9 cellular contexts compared by ENCODE assay signal in genomic region chr2:237723613-237724012, GRCh38.
DNase-seq lines count a peak whose midpoint lies in the region; ATAC-seq and TF ChIP-seq lines count a peak whose summit lies in the region.
"Had no signal": no experiment of that assay in that cellular context is flagged by ENCODE, and none has a peak within 500 bp of the region (broad histone marks: within the 10 kb centered on the region; RNA-seq: fewer than 3 reads in every experiment).

No MANE protein-coding gene starts in this region.

- no peak overlapping the region for H3K4me3 ChIP-seq in CD8-positive, alpha-beta T cell (ENCODE audit: low read depth, low read length)
- H3K4me3 ChIP-seq in spleen: no peak overlapping the region
- H3K4me3 ChIP-seq: right lobe of liver had no signal

- POLR2A ChIA-PET in CD8-positive, alpha-beta T cell (lab: Charles Lee): no interaction called here

- H3K27me3 Mint-ChIP-seq in CD8-positive, alpha-beta T cell (ENCODE audit: low read depth): no peaks in the 10 kb centered on the region
- H3K27me3 Mint-ChIP-seq in neural crest cell (ENCODE audit: low read depth): no peaks in the 10 kb centered on the region

- peaks cover 65% of the 10 kb centered on the region for H3K4me1 Mint-ChIP-seq in CD8-positive, alpha-beta T cell (ENCODE audit: low read depth)
- peaks cover 18% of the 10 kb centered on the region for H3K4me1 Mint-ChIP-seq in neural crest cell

- H3K4me1 ChIP-seq in CD8-positive, alpha-beta T cell (ENCODE audit: insufficient read depth, low read length): peaks cover 9% of the 10 kb centered on the region
- peaks cover 21 to 87% (median 68%) of the 10 kb centered on the region in 6 donors for H3K4me1 ChIP-seq in spleen

- CTCF ChIA-PET in CD8-positive, alpha-beta T cell (lab: Charles Lee): interaction anchor here (2.6 to 5.1 kb wide), 2 partner anchors 21 to 51 kb away, joined by 10 to 16 read pairs; no protein-coding TSS in a partner anchor

- no peaks in the 10 kb centered on the region for H3K27me3 ChIP-seq in CD8-positive, alpha-beta T cell (ENCODE audit: insufficient read depth, low read length)
- no peaks in the 10 kb centered on the region for H3K27me3 ChIP-seq in spleen (replicated peaks in 1 of 7)
- H3K27me3 ChIP-seq: right lobe of liver had no signal

- H3K4me3 Mint-ChIP-seq in CD8-positive, alpha-beta T cell: no peak overlapping the region
- H3K4me3 Mint-ChIP-seq in neural crest cell: no peak overlapping the region

- intact Hi-C loops in CD8-positive, alpha-beta T cell (cut with DNase I, micrococcal nuclease): no loop called here
- intact Hi-C loops in spleen (cut with DNase I; ENCODE audit: low total_unique reads): no loop called here

- no peak for TF ChIP-seq POLR2A in spleen (IDR thresholded peaks at IDR 0.05)

- ATAC-seq in CD8-positive, alpha-beta T cell: peak; percentile 59
- peak; percentile 78 for ATAC-seq in GM21423 (IDR thresholded peaks at IDR 0.05; ENCODE audit: unreplicated experiment)

- H3K9me3 ChIP-seq in CD8-positive, alpha-beta T cell (ENCODE audit: low read length): no peaks in the 10 kb centered on the region
- no peaks in the 10 kb centered on the region for H3K9me3 ChIP-seq in spleen
- H3K9me3 ChIP-seq: right lobe of liver had no signal

- no peak overlapping the region for H3K27ac ChIP-seq in CD8-positive, alpha-beta T cell (ENCODE audit: low read depth, low read length)
- peak overlapping the region in 3 of 8 donors; percentile 5 to 49 (median 24) for H3K27ac ChIP-seq in spleen
- H3K27ac ChIP-seq: right lobe of liver had no signal

- TF ChIP-seq CTCF in CD8-positive, alpha-beta T cell (IDR thresholded peaks at IDR 0.05): no peak
- no peak for TF ChIP-seq CTCF in neural crest cell (conservative IDR thresholded peaks at IDR 0.05)
- no peak for TF ChIP-seq CTCF in spleen (IDR thresholded peaks at IDR 0.05 in 8 of 11, conservative IDR thresholded peaks at IDR 0.05 in 3 of 11)

- peaks cover 62% of the 10 kb centered on the region for H3K36me3 Mint-ChIP-seq in CD8-positive, alpha-beta T cell
- H3K36me3 Mint-ChIP-seq in neural crest cell (ENCODE audit: low read depth): peaks cover 3% of the 10 kb centered on the region

- H3K27ac Mint-ChIP-seq in CD8-positive, alpha-beta T cell: no peak overlapping the region
- no peak overlapping the region for H3K27ac Mint-ChIP-seq in neural crest cell (ENCODE audit: unreplicated experiment)

- no peaks in the 10 kb centered on the region for H3K9me3 Mint-ChIP-seq in CD8-positive, alpha-beta T cell
- no peaks in the 10 kb centered on the region for H3K9me3 Mint-ChIP-seq in neural crest cell

- 36 to 50% (median 46%) methylated on average over 3 of the region's 3 CpGs for WGBS in spleen, 5 donors

- no peaks in the 10 kb centered on the region for H3K36me3 ChIP-seq in CD8-positive, alpha-beta T cell (ENCODE audit: insufficient read depth, low read length)
- H3K36me3 ChIP-seq in spleen: peaks cover 0 to 32% (median 2%) of the 10 kb centered on the region in 6 donors
- H3K36me3 ChIP-seq: right lobe of liver had no signal

- no peak for DNase-seq in CD8-positive, alpha-beta T cell
- DNase-seq in NCI-H510A treated with DMSO at 0.1 percent for 48 hours (lab: John Stamatoyannopoulos, UW) (peak; percentile 39), dedifferentiated amniotic fluid mesenchymal stem cell (ENCODE audit: extremely low spot score) (peak; percentile 48), neural crest cell (ENCODE audit: low read depth, low spot score) (peak; percentile 22), spleen (no peak), cerebellar cortex (ENCODE audit: low spot score) (no peak), cerebellum (ENCODE audit: low spot score) (no peak)

Comparison
In these comparisons a context has a peak if more than half of its experiments do, and no peak if none do; other contexts are left out.
1. DNase-seq: peak in NCI-H510A treated with DMSO at 0.1 percent for 48 hours (single experiment), dedifferentiated amniotic fluid mesenchymal stem cell (single experiment) and neural crest cell (single experiment); none in CD8-positive, alpha-beta T cell (0 of 7), spleen (single experiment), cerebellar cortex (single experiment) and cerebellum (single experiment).